12 cellular contexts compared by ENCODE assay signal in genomic region chr2:127681288-127681771, GRCh38. TPM values are rescaled to one million over a fixed set of nuclear protein-coding genes. Genes with fewer than 3 reads are reported as not detected.
DNase-seq lines count a peak whose midpoint lies in the region; ATAC-seq and TF ChIP-seq lines count a peak whose summit lies in the region.
"Had no signal": no experiment of that assay in that cellular context is flagged by ENCODE, and none has a peak within 500 bp of the region (broad histone marks: within the 10 kb centered on the region; RNA-seq: fewer than 3 reads in every experiment).

No MANE protein-coding gene starts in this region.

- peaks cover 11 to 27% (median 18%) of the 10 kb centered on the region in 3 donors for H3K4me1 ChIP-seq in skeletal muscle tissue (ENCODE audit: control insufficient read depth in 3 of 3, insufficient read depth in 3 of 3, low read length in 3 of 3)
- H3K4me1 ChIP-seq in MM.1S (ENCODE audit: low read length): no peaks in the 10 kb centered on the region

- no peaks in the 10 kb centered on the region for H3K36me3 ChIP-seq in brain microvascular endothelial cell (replicated peaks)
- H3K36me3 ChIP-seq in skeletal muscle tissue (ENCODE audit: control insufficient read depth in 3 of 3, insufficient read depth in 3 of 3, low read length in 3 of 3): no peaks in the 10 kb centered on the region
- H3K36me3 ChIP-seq in MM.1S (replicated peaks; ENCODE audit: insufficient read depth, low read length): no peaks in the 10 kb centered on the region

- peak overlapping the region in 1 of 3 donors; percentile 73 for H3K9ac ChIP-seq in skeletal muscle tissue (ENCODE audit: low read depth in 1 of 3, low read length in 3 of 3)
- no peak overlapping the region for H3K9ac ChIP-seq in MM.1S (ENCODE audit: low read length)

- H3F3A ChIP-seq in MM.1S (ENCODE audit: insufficient read depth, low read length): no peaks in the 10 kb centered on the region

- H3K4me3 ChIP-seq in brain microvascular endothelial cell (ENCODE audit: low read depth, low read length): peak overlapping the region; percentile 12
- H3K4me3 ChIP-seq in skeletal muscle tissue (ENCODE audit: low read length in 3 of 3): peak overlapping the region; percentile 42 to 65 (median 62)
- no peak overlapping the region for H3K4me3 ChIP-seq in MM.1S (ENCODE audit: low read length)

- H3K4me2 ChIP-seq in MM.1S (ENCODE audit: low read depth, low read length): no peak overlapping the region

- H3K27me3 ChIP-seq in brain microvascular endothelial cell (replicated peaks) (no peaks in the 10 kb centered on the region), skeletal muscle tissue (ENCODE audit: control insufficient read depth in 3 of 3, insufficient read depth in 3 of 3, low read length in 3 of 3) (peaks cover 0 to 28% (median 9%) of the 10 kb centered on the region in 3 donors), MM.1S (replicated peaks; ENCODE audit: insufficient read depth, low read length) (peaks cover 9% of the 10 kb centered on the region)

- no peaks in the 10 kb centered on the region for H4K20me1 ChIP-seq in MM.1S (ENCODE audit: insufficient read depth, low read length)

- in situ Hi-C loops in brain microvascular endothelial cell (cut with HindIII; ENCODE audit: low pct_ligation_motif_present, low sequenced_read_pairs): no loop called here

- no peaks in the 10 kb centered on the region for H3K79me2 ChIP-seq in MM.1S (ENCODE audit: low read length)

- TF ChIP-seq CTCF in brain microvascular endothelial cell (IDR thresholded peaks at IDR 0.05; ENCODE audit: low read depth, low read length, missing control alignments) (no peak), MM.1S (IDR thresholded peaks at IDR 0.05; ENCODE audit: low read length) (no peak)

- intact Hi-C loops in left colon (cut with DNase I, micrococcal nuclease): no loop called here

- H3K9me2 ChIP-seq in MM.1S (replicated peaks; ENCODE audit: insufficient read depth, low read length): no peaks in the 10 kb centered on the region

- ATAC-seq in left colon (peak; percentile 16), GM21528 (IDR thresholded peaks at IDR 0.05; ENCODE audit: low FRiP score, unreplicated experiment) (no peak)

- peak; percentile 37 for DNase-seq in GM03348 (ENCODE audit: low spot score)
- DNase-seq in brain microvascular endothelial cell: no peak
- no peak for DNase-seq in left colon
- no peak for DNase-seq in MM.1S
- no peak for DNase-seq in NCI-H1092 treated with DMSO at 0.1 percent for 48 hours (lab: John Stamatoyannopoulos, UW)
- no peak for DNase-seq in activated effector memory CD4-positive, alpha-beta T cell treated with Interleukin-2 at 50 U/mL for 16 hours
- DNase-seq: activated CD4-positive, alpha-beta T cell treated with anti-CD3 and anti-CD28 coated beads for 48 hours; effector CD4-positive, alpha-beta T cell; NCI-H2171 had no signal

- no peak overlapping the region for H2AFZ ChIP-seq in MM.1S (ENCODE audit: low read length)

- H3K9me3 ChIP-seq in skeletal muscle tissue (ENCODE audit: control insufficient read depth in 3 of 3, low read length in 3 of 3) (no peaks in the 10 kb centered on the region), MM.1S (replicated peaks; ENCODE audit: insufficient read depth, low read length) (no peaks in the 10 kb centered on the region)

- H3K27ac ChIP-seq in brain microvascular endothelial cell: no peak overlapping the region
- H3K27ac ChIP-seq in skeletal muscle tissue (ENCODE audit: low read depth, low read length): no peak overlapping the region
- no peak overlapping the region for H3K27ac ChIP-seq in MM.1S (ENCODE audit: low read length)

RNA-seq across cellular contexts. Expression of gene LIMS2, which starts 6.0 kb away (rescaled TPM):
- total RNA-seq in left colon: 10 to 100 TPM in 1 of 2 donors, 1 to 10 TPM in 1; 9.2 to 50.2 TPM
- 5.7 TPM for total RNA-seq in skeletal muscle tissue

RNA-seq across cellular contexts. Expression of gene SFT2D3, which starts 20.0 kb away (rescaled TPM):
- total RNA-seq in left colon (1 to 10 TPM; 8.5 to 9.0 TPM), skeletal muscle tissue (7.8 TPM)

RNA-seq across cellular contexts. Expression of gene GPR17, which starts 35.4 kb away (rescaled TPM):
- total RNA-seq in left colon (under 1 TPM in 1 of 2 donors, not detected in 1; 0.31 TPM), skeletal muscle tissue (1.0 TPM)
- total RNA-seq: SK-MEL-5 had no signal
